27 cellular contexts compared by ENCODE assay signal in genomic region chr3:38800511-38800910, GRCh38. TPM values are rescaled to one million over a fixed set of nuclear protein-coding genes. Genes with fewer than 3 reads are reported as not detected.
"Had no signal": no experiment of that assay in that cellular context is flagged by ENCODE, and none has a peak within 500 bp of the region (broad histone marks: within the 10 kb centered on the region; RNA-seq: fewer than 3 reads in every experiment).

No MANE protein-coding gene starts in this region.

- FAIRE-seq: RCC 7860 had no signal

- H3K4me3 ChIP-seq: SJSA1, SK-N-MC had no signal

- H3K9me3 ChIP-seq: SJSA1 had no signal

- DNase-seq: KBM-7, MV-4-11, NCI-H1048, NCI-H1105 treated with DMSO at 0.1 percent for 48 hours, NCI-H1417 treated with DMSO at 0.1 percent for 48 hours, NCI-H146, NCI-H1694 treated with DMSO at 0.1 percent for 48 hours, NCI-H1930, NCI-H2081, NCI-H2171, NCI-H226, NCI-H446, NCI-H510A, NCI-H524 treated with DMSO at 0.1 percent for 48 hours, NCI-H69, NCI-H774, Right ventricle myocardium superior, RPMI8226, SIG-M5 had no signal

- H3K27me3 ChIP-seq: SJSA1 had no signal

- H3K4me1 ChIP-seq: SJSA1 had no signal

- H3K27ac Mint-ChIP-seq: IgD-negative memory B cell had no signal

- H3K4me3 Mint-ChIP-seq: IgD-negative memory B cell had no signal

- H3K36me3 Mint-ChIP-seq: IgD-negative memory B cell had no signal

- H3K36me3 ChIP-seq: SJSA1 had no signal

- H3K27ac ChIP-seq: SJSA1, SK-N-MC had no signal

- H3K4me1 Mint-ChIP-seq: IgD-negative memory B cell had no signal

RNA-seq across cellular contexts. Expression of gene SCN10A, which starts 15.5 kb away (rescaled TPM):
- total RNA-seq: HT1080; LHCN-M2; MCF 10A; SJSA1; T-helper 1 cell treated with Interleukin-12 subunit alpha and Interleukin-12 subunit beta and Interleukin-4 antibody, amounts not matched to agents 30 ng/mL and 1 ng/mL, for 36 hours had no signal
- polyA plus RNA-seq: IgD-negative memory B cell had no signal
